14 cellular contexts compared by ENCODE assay signal in genomic region chr17:57925361-57925990, GRCh38. TPM values are rescaled to one million over a fixed set of nuclear protein-coding genes. Genes with fewer than 3 reads are reported as not detected.
DNase-seq lines count a peak whose midpoint lies in the region; ATAC-seq lines count a peak whose summit lies in the region.
"Had no signal": no experiment of that assay in that cellular context is flagged by ENCODE, and none has a peak within 500 bp of the region (broad histone marks: within the 10 kb centered on the region; RNA-seq: fewer than 3 reads in every experiment).

No MANE protein-coding gene starts in this region.

- peak overlapping the region; percentile 59 for H3K56ac ChIP-seq in mesendoderm (ENCODE audit: low read length)

- no peak overlapping the region for H3K27ac Mint-ChIP-seq in T-cell
- H3K27ac Mint-ChIP-seq: activated CD4-positive, alpha-beta T cell treated with anti-CD3 and anti-CD28 coated beads for 36 hours; activated T-helper 1 cell treated with anti-CD3 and anti-CD28 coated beads, Interleukin-12 subunit alpha, Interleukin-12 subunit beta, Interleukin-2, Interleukin-4 antibody, amounts not matched to agents 30 ng/mL and 10 ng/mL and 1 ng/mL, durations not matched to agents 14 hours and 24 hours and 36 hours; effector memory CD8-positive, alpha-beta T cell had no signal

- no peak overlapping the region for H4K5ac ChIP-seq in mesendoderm (ENCODE audit: low read length)

- H3K27me3 Mint-ChIP-seq in T-cell, result peaks cover 6 to 27% of the 10 kb centered on the region in 2 donors

- H3K36me3 ChIP-seq in SJCRH30 (no peaks in the 10 kb centered on the region), mesendoderm (ENCODE audit: control insufficient read depth, insufficient read depth, low read length) (no peaks in the 10 kb centered on the region)

- H3K79me2 ChIP-seq in mesendoderm (ENCODE audit: control insufficient read depth, insufficient read depth, low read length), result no peaks in the 10 kb centered on the region

- no peak overlapping the region for H3K23ac ChIP-seq in mesendoderm (ENCODE audit: low read length)

- H3K4me2 ChIP-seq in mesendoderm (ENCODE audit: low read length), result no peak overlapping the region

- H3K9ac ChIP-seq in mesendoderm (ENCODE audit: low read length), result no peak overlapping the region

- ATAC-seq in left ventricle myocardium superior, result no peak
- ATAC-seq in right cardiac atrium, result no peak
- ATAC-seq in T-cell (replicated peaks in 1 of 4), result no peak
- ATAC-seq in HG03139 (IDR thresholded peaks at IDR 0.05; ENCODE audit: unreplicated experiment), result no peak
- ATAC-seq: activated CD4-positive, alpha-beta T cell treated with anti-CD3 and anti-CD28 coated beads for 36 hours; effector memory CD8-positive, alpha-beta T cell; left lobe of liver had no signal

- no peak overlapping the region for H2BK15ac ChIP-seq in mesendoderm (replicated peaks; ENCODE audit: low read depth)

- CTCF ChIA-PET in T-cell (lab: Charles Lee), result interaction anchor here in 1 of 2 donors (0.7 kb wide), 1 partner anchor 32 kb away, joined by 5 read pairs; no protein-coding TSS in a partner anchor

- DNase-seq in left ventricle myocardium superior, result peak; percentile 25
- no peak for DNase-seq in right cardiac atrium
- peak; percentile 95 to 98 for DNase-seq in SJCRH30
- DNase-seq in mesendoderm, result no peak
- DNase-seq in T-cell, result no peak
- no peak for DNase-seq in KG1 (lab: John Stamatoyannopoulos, UW)
- no peak for DNase-seq in Kasumi-1 (lab: John Stamatoyannopoulos, UW)
- DNase-seq: activated CD4-positive, alpha-beta T cell treated with anti-CD3 and anti-CD28 coated beads for 36 hours; effector memory CD8-positive, alpha-beta T cell; stimulated activated CD4-positive, alpha-beta T cell treated with anti-CD3 and anti-CD28 coated beads, Interleukin-12 subunit alpha, Interleukin-12 subunit beta, amount 100 ng/mL, for 4 hours; T-helper 1 cell had no signal

- WGBS in right cardiac atrium, result 76% methylated on average over 9 of the region's 9 CpGs
- WGBS in mesendoderm (ENCODE audit: extremely low coverage, insufficient coverage, low lambda C conversion rate), result no CpG with 5 or more reads among the region's 9 CpGs

- no peak overlapping the region for H2AK5ac ChIP-seq in mesendoderm (ENCODE audit: low read length)

- intact Hi-C loops in left ventricle myocardium superior (cut with micrococcal nuclease), result no loop called here
- intact Hi-C loops in right cardiac atrium (cut with DNase I), result no loop called here

- POLR2A ChIA-PET in T-cell (lab: Charles Lee), result no interaction called here

- H3K4me1 ChIP-seq in right cardiac atrium (ENCODE audit: control insufficient read depth, insufficient read depth, low read length) (peaks cover 23% of the 10 kb centered on the region), SJCRH30 (peaks cover 47% of the 10 kb centered on the region), mesendoderm (ENCODE audit: control insufficient read depth, low read depth, low read length) (peaks cover 11% of the 10 kb centered on the region)

- no peak overlapping the region for H2BK120ac ChIP-seq in mesendoderm (ENCODE audit: low read depth, low read length)

- H3K9me3 ChIP-seq in right cardiac atrium (ENCODE audit: control insufficient read depth, low read length) (no peaks in the 10 kb centered on the region), SJCRH30 (replicated peaks) (no peaks in the 10 kb centered on the region)

- H3K4me3 Mint-ChIP-seq in T-cell, result no peak overlapping the region
- H3K4me3 Mint-ChIP-seq: activated CD4-positive, alpha-beta T cell treated with anti-CD3 and anti-CD28 coated beads for 36 hours; activated T-helper 1 cell treated with anti-CD3 and anti-CD28 coated beads, Interleukin-12 subunit alpha, Interleukin-12 subunit beta, Interleukin-2, Interleukin-4 antibody, amounts not matched to agents 30 ng/mL and 10 ng/mL and 1 ng/mL, durations not matched to agents 14 hours and 24 hours and 36 hours; effector memory CD8-positive, alpha-beta T cell had no signal

- no peak overlapping the region for H3K18ac ChIP-seq in mesendoderm (ENCODE audit: low read length)

- H3K79me1 ChIP-seq in mesendoderm (ENCODE audit: low read length), result peaks cover 2% of the 10 kb centered on the region

- H2BK5ac ChIP-seq in mesendoderm (ENCODE audit: low read length), result no peak overlapping the region

- H3K9me3 Mint-ChIP-seq in T-cell, result no peaks in the 10 kb centered on the region
- H3K9me3 Mint-ChIP-seq: activated T-helper 1 cell treated with anti-CD3 and anti-CD28 coated beads, Interleukin-12 subunit alpha, Interleukin-12 subunit beta, Interleukin-2, Interleukin-4 antibody, amounts not matched to agents 30 ng/mL and 10 ng/mL and 1 ng/mL, durations not matched to agents 14 hours and 24 hours and 36 hours; effector memory CD8-positive, alpha-beta T cell had no signal

- H4K8ac ChIP-seq in mesendoderm (ENCODE audit: low read depth, low read length), result no peak overlapping the region

- H3K4me3 ChIP-seq in right cardiac atrium (ENCODE audit: low read length) (no peak overlapping the region), SJCRH30 (no peak overlapping the region), mesendoderm (ENCODE audit: low read length) (no peak overlapping the region)

- no peaks in the 10 kb centered on the region for H3K36me3 Mint-ChIP-seq in T-cell

- no peaks in the 10 kb centered on the region for H3K27me3 ChIP-seq in right cardiac atrium (ENCODE audit: control insufficient read depth, insufficient read depth)
- no peaks in the 10 kb centered on the region for H3K27me3 ChIP-seq in SJCRH30
- H3K27me3 ChIP-seq in mesendoderm (ENCODE audit: insufficient read depth, low read length, poor library complexity), result no peaks in the 10 kb centered on the region

- H3K4me1 Mint-ChIP-seq in T-cell, result peaks cover 0 to 5% (median 0%) of the 10 kb centered on the region in 3 donors
- H3K4me1 Mint-ChIP-seq: activated CD4-positive, alpha-beta T cell treated with anti-CD3 and anti-CD28 coated beads for 36 hours had no signal

- no peak overlapping the region for H3K27ac ChIP-seq in right cardiac atrium (ENCODE audit: low read length)
- peak overlapping the region; percentile 58 for H3K27ac ChIP-seq in SJCRH30
- no peak overlapping the region for H3K27ac ChIP-seq in mesendoderm (ENCODE audit: low read depth, low read length)

- no peak overlapping the region for H3K4ac ChIP-seq in mesendoderm (ENCODE audit: low read depth, low read length)

RNA-seq across cellular contexts. Expression of gene CUEDC1, which starts 29.7 kb away (rescaled TPM):
- total RNA-seq in left ventricle myocardium superior (55.0 TPM), right cardiac atrium (10 to 100 TPM; 53.1 to 60.5 (median 55.1) TPM), T-cell (1 to 10 TPM in 1 of 5 donors, under 1 TPM in 3, not detected in 1; 0.33 to 1.4 (median 0.74) TPM)
- polyA plus RNA-seq in right cardiac atrium, result 41.0 TPM
- total RNA-seq in SJCRH30 (2014; rRNA removed; shearing (Covaris generic)), result 11.6 and 14.4 TPM in 2 replicates
- 7.0 TPM for polyA plus RNA-seq in mesendoderm (2013, experiment 1 of 2)
- 7.6 TPM for polyA plus RNA-seq in mesendoderm (2013, experiment 2 of 2)
- total RNA-seq: activated T-helper 1 cell treated with anti-CD3 and anti-CD28 coated beads, Interleukin-12 subunit alpha, Interleukin-12 subunit beta, Interleukin-2, Interleukin-4 antibody, amounts not matched to agents 30 ng/mL and 10 ng/mL and 1 ng/mL, durations not matched to agents 14 hours and 24 hours and 36 hours had no signal

Comparison
In these comparisons a context has a peak if more than half of its experiments do, and no peak if none do; other contexts are left out.
1. DNase-seq: peak in left ventricle myocardium superior (single experiment) and SJCRH30 (2 of 2); none in right cardiac atrium (0 of 3), mesendoderm (single experiment), T-cell (0 of 34), KG1 (single experiment) and Kasumi-1 (0 of 2).